In genomic region chr5:142324377-142324870, GRCh38 we compare ENCODE assay signal across 8 cellular contexts.
A peak's percentile ranks its signal among the peaks of the same experiment; 100 is the strongest.
DNase-seq lines count a peak whose midpoint lies in the region; ATAC-seq and TF ChIP-seq lines count a peak whose summit lies in the region.

No MANE protein-coding gene starts in this region.

- H3K4me3 Mint-ChIP-seq in activated naive CD8-positive, alpha-beta T cell = peak overlapping the region; percentile 91

- H3K27me3 ChIP-seq in GM06990 (replicated peaks; ENCODE audit: control insufficient read depth, insufficient read depth, low read length) (no peaks in the 10 kb centered on the region), iPS DF 6.9 (ENCODE audit: control insufficient read depth, insufficient read depth, low read length) (no peaks in the 10 kb centered on the region)

- DNase-seq in GM06990 (ENCODE audit: extremely low read depth, insufficient read length) = no peak
- DNase-seq in iPS DF 6.9 (ENCODE audit: low read depth, low spot score) = no peak
- peak; percentile 6 to 14 for DNase-seq in stimulated activated CD8-positive, alpha-beta memory T cell treated with anti-CD3 and anti-CD28 coated beads, Interleukin-4, amount 100 ng/mL, for 4 hours (ENCODE audit: low read depth in 2 of 2, low spot score in 1 of 2)
- DNase-seq in NCI-H446 (lab: John Stamatoyannopoulos, UW) = no peak
- DNase-seq in LoVo (ENCODE audit: low spot score) = no peak

- H3K36me3 Mint-ChIP-seq in activated naive CD8-positive, alpha-beta T cell = no peaks in the 10 kb centered on the region

- H3K9me3 Mint-ChIP-seq in activated naive CD8-positive, alpha-beta T cell (ENCODE audit: low read depth) = no peaks in the 10 kb centered on the region

- H3K4me1 ChIP-seq in iPS DF 6.9 (ENCODE audit: control insufficient read depth, insufficient read depth, low read length) = peaks cover 8% of the 10 kb centered on the region

- H3K27me3 Mint-ChIP-seq in activated naive CD8-positive, alpha-beta T cell = peaks cover 33% of the 10 kb centered on the region

- H3K4me1 Mint-ChIP-seq in activated naive CD8-positive, alpha-beta T cell (ENCODE audit: low read depth) = peaks cover 18% of the 10 kb centered on the region

- peak; percentile 15 for TF ChIP-seq CTCF in GM06990 (IDR thresholded peaks at IDR 0.05; ENCODE audit: insufficient read depth, low read length, poor library complexity, severe bottlenecking)

- no peak overlapping the region for H3K27ac ChIP-seq in iPS DF 6.9 (ENCODE audit: low read length)

- H3K9me3 ChIP-seq in iPS DF 6.9 (ENCODE audit: control insufficient read depth, insufficient read depth, low read length) = no peaks in the 10 kb centered on the region

- H3K27ac Mint-ChIP-seq in activated naive CD8-positive, alpha-beta T cell = no peak overlapping the region

- H3K36me3 ChIP-seq in GM06990 (ENCODE audit: control insufficient read depth, insufficient read depth, low read length) (no peaks in the 10 kb centered on the region), iPS DF 6.9 (ENCODE audit: control insufficient read depth, insufficient read depth, low read length) (no peaks in the 10 kb centered on the region)

- peak; percentile 47 for ATAC-seq in GM21367 (IDR thresholded peaks at IDR 0.05; ENCODE audit: unreplicated experiment)
- peak; percentile 15 for ATAC-seq in HG03575 (IDR thresholded peaks at IDR 0.05; ENCODE audit: extremely low read depth, insufficient number of reproducible peaks, low FRiP score, unreplicated experiment)

- H3K4me3 ChIP-seq in GM06990 (replicated peaks; ENCODE audit: low read depth, low read length) = peak overlapping the region; percentile 74
- peak overlapping the region; percentile 90 for H3K4me3 ChIP-seq in iPS DF 6.9 (ENCODE audit: low read length)

- no CpG with 5 or more reads among the region's 42 CpGs for WGBS in iPS DF 6.9 (ENCODE audit: insufficient coverage, insufficient read length)

Comparison
In these comparisons a context has a peak if more than half of its experiments do, and no peak if none do; other contexts are left out.
1. DNase-seq: peak in stimulated activated CD8-positive, alpha-beta memory T cell treated with anti-CD3 and anti-CD28 coated beads, Interleukin-4, amount 100 ng/mL, for 4 hours (2 of 2); none in GM06990 (single experiment), iPS DF 6.9 (single experiment), NCI-H446 (0 of 2) and LoVo (single experiment).